In the genomic region with DNA sequence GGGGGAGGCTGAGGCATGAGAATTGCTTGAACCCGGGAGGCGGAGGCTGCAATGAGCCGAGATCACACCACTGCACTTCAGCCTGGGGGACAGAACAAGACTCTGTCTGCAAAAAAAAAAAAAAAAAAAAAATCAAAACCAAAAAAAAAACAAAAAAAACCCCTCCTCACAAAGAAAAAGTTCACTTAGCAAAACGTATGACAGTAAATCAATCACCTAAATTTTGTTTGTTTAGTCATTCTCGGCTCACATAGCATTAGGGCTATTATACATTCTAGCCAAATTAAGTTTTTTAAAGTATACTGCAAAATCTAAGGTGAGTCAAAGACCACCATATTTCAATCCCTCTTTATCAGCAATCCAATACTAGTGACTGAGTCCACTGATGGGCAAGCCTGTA, we compare ENCODE assay signal across 20 cellular contexts. TPM values are rescaled to one million over a fixed set of nuclear protein-coding genes. Genes with fewer than 3 reads are reported as not detected.
DNase-seq lines count a peak whose midpoint lies in the region; ATAC-seq and TF ChIP-seq lines count a peak whose summit lies in the region.
"Had no signal": no experiment of that assay in that cellular context is flagged by ENCODE, and none has a peak within 500 bp of the region (broad histone marks: within the 10 kb centered on the region; RNA-seq: fewer than 3 reads in every experiment).

No MANE protein-coding gene starts in this region.

- H3K9me3 Mint-ChIP-seq in CD4-positive, alpha-beta T cell, result no peaks in the 10 kb centered on the region
- H3K9me3 Mint-ChIP-seq in activated T-helper 17 cell treated with anti-CD3 and anti-CD28 coated beads, Interleukin-2, amount 50 U/mL, for 72 hours, result no peaks in the 10 kb centered on the region
- H3K9me3 Mint-ChIP-seq in progenitor cell of endocrine pancreas (ENCODE audit: low read depth), result peaks cover 5% of the 10 kb centered on the region

- no peak for ATAC-seq in CD4-positive, alpha-beta T cell (ENCODE audit: poor library complexity)
- no peak for ATAC-seq in activated T-helper 17 cell treated with anti-CD3 and anti-CD28 coated beads, Interleukin-2, amount 50 U/mL, for 72 hours (replicated peaks)
- no peak for ATAC-seq in left colon

- intact Hi-C loops in CD4-positive, alpha-beta T cell (cut with DNase I, micrococcal nuclease), result no loop called here
- intact Hi-C loops in left colon (cut with DNase I, micrococcal nuclease), result no loop called here

- 0 out of 2 replicates have a peak, but pooled peaks cover 2% of the 10 kb centered on the region for H3F3A ChIP-seq in Loucy (ENCODE audit: low read depth)

- no peak overlapping the region for H3K27ac ChIP-seq in CD4-positive, alpha-beta T cell (ENCODE audit: low read depth, low read length)
- H3K27ac ChIP-seq: HL-60, SK-N-MC had no signal

- H3K36me3 ChIP-seq in Loucy (ENCODE audit: insufficient read depth, low read length), result no peaks in the 10 kb centered on the region

- H3K27me3 ChIP-seq in CD4-positive, alpha-beta T cell (ENCODE audit: control insufficient read depth, insufficient read depth, low read length), result no peaks in the 10 kb centered on the region
- H3K27me3 ChIP-seq in Loucy (ENCODE audit: insufficient read depth, low read length, poor library complexity, severe bottlenecking), result no peaks in the 10 kb centered on the region

- no peaks in the 10 kb centered on the region for H3K27me3 Mint-ChIP-seq in CD4-positive, alpha-beta T cell
- H3K27me3 Mint-ChIP-seq in activated T-helper 17 cell treated with anti-CD3 and anti-CD28 coated beads, Interleukin-2, amount 50 U/mL, for 72 hours, result no peaks in the 10 kb centered on the region
- H3K27me3 Mint-ChIP-seq in progenitor cell of endocrine pancreas, result no peaks in the 10 kb centered on the region

- no peak overlapping the region for H2AFZ ChIP-seq in Loucy (ENCODE audit: low read length)

- POLR2A ChIA-PET in CD4-positive, alpha-beta T cell (lab: Charles Lee), result no interaction called here

- no peaks in the 10 kb centered on the region for H3K9me3 ChIP-seq in CD4-positive, alpha-beta T cell (ENCODE audit: control insufficient read depth, low read length)
- H3K9me3 ChIP-seq in Loucy (ENCODE audit: insufficient read depth, low read depth, low read length), result no peaks in the 10 kb centered on the region

- no peaks in the 10 kb centered on the region for H3K9me2 ChIP-seq in Loucy (replicated peaks; ENCODE audit: low read depth, low read length)

- H3K4me2 ChIP-seq in Loucy (ENCODE audit: low read depth, low read length, poor library complexity, severe bottlenecking), result peak overlapping the region; percentile 36

- no peak for DNase-seq in CD4-positive, alpha-beta T cell
- no peak for DNase-seq in progenitor cell of endocrine pancreas (ENCODE audit: low spot score, unreplicated experiment)
- no peak for DNase-seq in NCI-H748 treated with DMSO at 0.1 percent for 48 hours (lab: John Stamatoyannopoulos, UW)
- DNase-seq in amniotic stem cell (lab: John Stamatoyannopoulos, UW), result no peak
- DNase-seq in left colon, result no peak
- DNase-seq: DMS79 treated with DMSO at 0.1 percent for 48 hours, IMR-90, Kasumi-1, MM.1S, NCI-H1092, NCI-H1436 treated with DMSO at 0.1 percent for 48 hours, NCI-H2029 treated with DMSO at 0.1 percent for 48 hours, NCI-H2171, NCI-H526 treated with DMSO at 0.1 percent for 48 hours, OCI-M1, SHP77 had no signal

- H3K4me1 Mint-ChIP-seq in CD4-positive, alpha-beta T cell (ENCODE audit: low read depth), result peaks cover 71% of the 10 kb centered on the region
- peaks cover 41% of the 10 kb centered on the region for H3K4me1 Mint-ChIP-seq in activated T-helper 17 cell treated with anti-CD3 and anti-CD28 coated beads, Interleukin-2, amount 50 U/mL, for 72 hours
- H3K4me1 Mint-ChIP-seq in progenitor cell of endocrine pancreas (ENCODE audit: low read depth), result peaks cover 35% of the 10 kb centered on the region

- TF ChIP-seq CTCF in CD4-positive, alpha-beta T cell (IDR thresholded peaks at IDR 0.05), result no peak
- TF ChIP-seq CTCF in Loucy (conservative IDR thresholded peaks at IDR 0.05; ENCODE audit: low read length) (no peak), progenitor cell of endocrine pancreas (IDR thresholded peaks at IDR 0.05; ENCODE audit: unreplicated experiment) (no peak)

- H3K27ac Mint-ChIP-seq in CD4-positive, alpha-beta T cell, result peak overlapping the region; percentile 97
- H3K27ac Mint-ChIP-seq in activated T-helper 17 cell treated with anti-CD3 and anti-CD28 coated beads, Interleukin-2, amount 50 U/mL, for 72 hours, result no peak overlapping the region
- H3K27ac Mint-ChIP-seq in progenitor cell of endocrine pancreas, result peak overlapping the region; percentile 75

- peaks cover 41% of the 10 kb centered on the region for H3K4me1 ChIP-seq in Loucy (ENCODE audit: insufficient read depth, low read length, poor library complexity, severe bottlenecking)

- H3K9ac ChIP-seq in Loucy (ENCODE audit: low read depth, low read length, poor library complexity, severe bottlenecking), result no peak overlapping the region

- H3K36me3 Mint-ChIP-seq in CD4-positive, alpha-beta T cell (ENCODE audit: low read depth), result peaks cover 10% of the 10 kb centered on the region
- peaks cover 5% of the 10 kb centered on the region for H3K36me3 Mint-ChIP-seq in activated T-helper 17 cell treated with anti-CD3 and anti-CD28 coated beads, Interleukin-2, amount 50 U/mL, for 72 hours (ENCODE audit: low read depth)
- peaks cover 5% of the 10 kb centered on the region for H3K36me3 Mint-ChIP-seq in progenitor cell of endocrine pancreas (ENCODE audit: insufficient read depth)

- H3K4me3 ChIP-seq in Loucy (ENCODE audit: low read length, poor library complexity, severe bottlenecking), result no peak overlapping the region
- H3K4me3 ChIP-seq: SK-N-MC had no signal

- H3K4me3 Mint-ChIP-seq in CD4-positive, alpha-beta T cell, result no peak overlapping the region
- H3K4me3 Mint-ChIP-seq in activated T-helper 17 cell treated with anti-CD3 and anti-CD28 coated beads, Interleukin-2, amount 50 U/mL, for 72 hours, result peak overlapping the region; percentile 21
- H3K4me3 Mint-ChIP-seq in progenitor cell of endocrine pancreas (ENCODE audit: low read depth), result no peak overlapping the region

- peaks cover 97% of the 10 kb centered on the region for H3K79me2 ChIP-seq in Loucy (ENCODE audit: insufficient read depth, low read length)

- peaks cover 61% of the 10 kb centered on the region for H4K20me1 ChIP-seq in Loucy (ENCODE audit: insufficient read depth, low read length, poor library complexity, severe bottlenecking)

- CTCF ChIA-PET in CD4-positive, alpha-beta T cell (lab: Charles Lee), result no interaction called here

RNA-seq across cellular contexts. Expression of a gene that starts 5.7 kb away (rescaled TPM):
- 10 to 100 TPM; 33.7 to 34.9 TPM for total RNA-seq in CD4-positive, alpha-beta T cell
- 10 to 100 TPM; 10.7 to 13.1 TPM for total RNA-seq in activated T-helper 17 cell treated with anti-CD3 and anti-CD28 coated beads, Interleukin-2, amount 50 U/mL, for 72 hours
- 49.3 and 52.7 TPM in 2 replicates for total RNA-seq in progenitor cell of endocrine pancreas
- total RNA-seq in left colon, result 10 to 100 TPM; 52.4 to 53.2 TPM

RNA-seq across cellular contexts. Expression of a gene that starts 58.4 kb away (rescaled TPM):
- 10 to 100 TPM; 24.2 to 31.6 TPM for total RNA-seq in CD4-positive, alpha-beta T cell
- 100 to 1,000 TPM; 122 to 332 TPM for total RNA-seq in activated T-helper 17 cell treated with anti-CD3 and anti-CD28 coated beads, Interleukin-2, amount 50 U/mL, for 72 hours
- total RNA-seq in progenitor cell of endocrine pancreas (168 and 169 TPM in 2 replicates), left colon (100 to 1,000 TPM; 213 to 244 TPM)
